In the genomic region with DNA sequence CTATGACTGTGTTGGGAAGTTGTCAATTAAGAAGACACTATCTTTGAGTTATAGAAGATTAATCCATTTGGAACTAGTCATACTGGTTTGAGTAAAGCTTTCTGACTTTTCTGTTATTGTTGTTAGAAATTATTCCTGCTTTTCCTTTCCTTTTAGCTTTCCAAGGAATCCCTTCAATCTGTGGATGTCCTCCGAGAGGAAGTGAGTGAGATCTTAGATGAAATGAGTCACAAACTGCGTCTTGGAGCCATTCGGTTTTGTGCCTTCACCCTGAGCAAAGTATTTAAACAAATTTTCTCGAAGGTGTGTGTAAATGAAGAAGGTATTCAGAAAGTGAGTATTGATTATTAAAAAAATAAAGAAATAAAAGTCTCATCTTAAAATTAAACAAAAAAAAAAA, we compare ENCODE assay signal across 28 cellular contexts.
"Had no signal": no experiment of that assay in that cellular context is flagged by ENCODE, and none has a peak within 500 bp of the region (broad histone marks: within the 10 kb centered on the region; RNA-seq: fewer than 3 reads in every experiment).

No MANE protein-coding gene starts in this region.

- H3K4me1 ChIP-seq: colonic mucosa, esophagus muscularis mucosa, esophagus squamous epithelium, foreskin keratinocyte, gastrocnemius medialis, gastroesophageal sphincter, heart left ventricle, heart right ventricle had no signal

- H3K27me3 Mint-ChIP-seq: dendritic cell treated with granulocyte-macrophage colony-stimulating factor and Interleukin-4, amounts not matched to agents 40 ng/mL and 50 ng/mL, for 4 days; effector memory CD8-positive, alpha-beta T cell had no signal

- H3K9me3 ChIP-seq: colonic mucosa, esophagus muscularis mucosa, gastrocnemius medialis, gastroesophageal sphincter had no signal

- H3K4me2 ChIP-seq: hepatocyte had no signal

- H3K4me3 Mint-ChIP-seq: dendritic cell treated with granulocyte-macrophage colony-stimulating factor and Interleukin-4, amounts not matched to agents 40 ng/mL and 50 ng/mL, for 4 days; effector memory CD8-positive, alpha-beta T cell; endodermal cell had no signal

- H2AFZ ChIP-seq: hepatocyte had no signal

- DNase-seq: colonic mucosa; cortex of kidney; dorsolateral prefrontal cortex; effector CD4-positive, alpha-beta T cell; effector CD8-positive, alpha-beta T cell; effector memory CD4-positive, alpha-beta T cell; effector memory CD8-positive, alpha-beta T cell; endodermal cell; erythroblast; esophagus squamous epithelium; foreskin fibroblast; foreskin keratinocyte; foreskin melanocyte; gastrocnemius medialis; glutamatergic neuron; head of caudate nucleus; heart left ventricle; heart right ventricle had no signal

- FAIRE-seq: colon, endometrium, frontal cortex had no signal

- ATAC-seq: effector memory CD8-positive, alpha-beta T cell; esophagus mucosa; foreskin keratinocyte; gastrocnemius medialis; gastroesophageal sphincter; heart left ventricle; heart right ventricle had no signal

- H3K27me3 ChIP-seq: colonic mucosa, dorsolateral prefrontal cortex, esophagus muscularis mucosa, esophagus squamous epithelium, foreskin keratinocyte, gastrocnemius medialis, gastroesophageal sphincter, heart left ventricle, heart right ventricle, hepatocyte had no signal

- H3K27ac Mint-ChIP-seq: dendritic cell treated with granulocyte-macrophage colony-stimulating factor and Interleukin-4, amounts not matched to agents 40 ng/mL and 50 ng/mL, for 4 days; effector memory CD8-positive, alpha-beta T cell; endodermal cell had no signal

- H3K4me3 ChIP-seq: colonic mucosa, coronary artery, dorsolateral prefrontal cortex, esophagus muscularis mucosa, esophagus squamous epithelium, gastrocnemius medialis, gastroesophageal sphincter, heart left ventricle, heart right ventricle, hepatocyte had no signal

- H3K27ac ChIP-seq: colonic mucosa, coronary artery, dorsolateral prefrontal cortex, epithelial cell of prostate, esophagus muscularis mucosa, esophagus squamous epithelium, foreskin keratinocyte, gastrocnemius medialis, gastroesophageal sphincter, heart left ventricle, heart right ventricle, hepatocyte had no signal
